Comparison of ENCODE assay signal across 13 cellular contexts in the genomic region with DNA sequence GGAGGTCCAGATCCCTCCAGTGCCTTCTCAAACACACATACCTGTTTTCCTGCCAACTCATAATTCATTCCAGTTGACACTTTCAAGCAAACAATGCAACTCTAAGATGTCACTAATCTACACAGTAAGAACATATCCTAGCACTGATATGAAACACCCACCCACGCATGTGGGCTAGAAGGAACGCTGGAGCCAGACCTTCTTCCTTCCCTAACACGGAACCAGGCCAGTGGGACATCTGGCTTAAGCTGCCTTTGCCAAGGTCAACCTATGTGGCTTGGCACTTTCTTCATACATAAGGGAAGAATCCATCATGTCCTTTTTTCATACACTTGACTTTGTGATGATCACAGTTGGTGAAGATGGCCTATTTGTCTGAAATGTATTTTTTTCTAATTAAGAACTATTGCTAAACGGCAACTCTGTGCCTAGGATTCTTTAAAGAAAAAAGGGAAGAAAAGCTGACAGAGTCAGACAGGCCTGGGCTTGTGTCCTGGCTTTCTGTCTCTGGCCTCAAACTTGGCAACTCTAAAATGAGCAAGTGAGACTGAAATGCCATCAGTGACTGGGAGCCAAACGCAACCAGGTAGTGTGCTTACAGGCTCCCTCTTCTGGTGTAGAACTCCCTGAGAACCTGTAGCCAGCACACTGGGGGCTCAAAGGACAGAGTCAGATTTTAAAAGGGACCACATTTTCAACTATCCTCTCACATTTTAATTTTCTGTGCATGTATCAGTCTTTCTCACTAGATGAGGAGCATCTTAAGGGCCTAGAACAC.
DNase-seq lines count a peak whose midpoint lies in the region; ATAC-seq and TF ChIP-seq lines count a peak whose summit lies in the region.
"Had no signal": no experiment of that assay in that cellular context is flagged by ENCODE, and none has a peak within 500 bp of the region (broad histone marks: within the 10 kb centered on the region; RNA-seq: fewer than 3 reads in every experiment).

No MANE protein-coding gene starts in this region.

- H3K36me3 ChIP-seq in ascending aorta = no peaks in the 10 kb centered on the region
- H3K36me3 ChIP-seq: BLaER1, thyroid gland had no signal

- no peaks in the 10 kb centered on the region; the same call in 1 of the 2 replicates for H3K27me3 Mint-ChIP-seq in WTC11 (ENCODE audit: low read depth)

- no peaks in the 10 kb centered on the region for H3K4me1 ChIP-seq in ascending aorta
- H3K4me1 ChIP-seq: thyroid gland had no signal

- no peak overlapping the region for H3K27ac Mint-ChIP-seq in WTC11

- in situ Hi-C loops in KBM-7 (cut with MboI; ENCODE audit: low pct_unique_long_range_greater_than_20kb, low sequenced_read_pairs) = no loop called here

- H3K27ac ChIP-seq in ascending aorta = no peak overlapping the region
- H3K27ac ChIP-seq: BLaER1, thyroid gland had no signal

- no peaks in the 10 kb centered on the region for H3K9me3 ChIP-seq in ascending aorta
- H3K9me3 ChIP-seq: BLaER1, thyroid gland had no signal

- no peak overlapping the region for H3K4me3 Mint-ChIP-seq in WTC11

- H3K36me3 Mint-ChIP-seq in WTC11 = no peaks in the 10 kb centered on the region

- peaks cover 20% of the 10 kb centered on the region for H3K4me1 Mint-ChIP-seq in WTC11

- no peak overlapping the region for H3K4me3 ChIP-seq in AG09309 (ENCODE audit: control insufficient read depth, low read depth, low read length)
- H3K4me3 ChIP-seq in ascending aorta = no peak overlapping the region
- H3K4me3 ChIP-seq: BLaER1, thyroid gland had no signal

- no peaks in the 10 kb centered on the region for H3K27me3 ChIP-seq in ascending aorta
- H3K27me3 ChIP-seq: BLaER1, thyroid gland had no signal

- DNase-seq in AG09309 (ENCODE audit: low read depth) (peak; percentile 10), KBM-7 (peak; percentile 2), WTC11 (ENCODE audit: low spot score) (peak; percentile 16), globus pallidus (ENCODE audit: low spot score) (peak; percentile 8), ascending aorta (ENCODE audit: low spot score in 2 of 2) (no peak)
- DNase-seq: cortex of kidney, NCI-H1092 treated with DMSO at 0.1 percent for 48 hours, T-helper 9 cell, thyroid gland had no signal

- ATAC-seq in WTC11 (peak; percentile 44), GM21619 (IDR thresholded peaks at IDR 0.05; ENCODE audit: unreplicated experiment) (no peak), HG03139 (IDR thresholded peaks at IDR 0.05; ENCODE audit: unreplicated experiment) (no peak), GM18520 (IDR thresholded peaks at IDR 0.05; ENCODE audit: unreplicated experiment) (no peak)

- POLR2A ChIA-PET in WTC11 (lab: Charles Lee) = no interaction called here

- CTCF ChIA-PET in WTC11 (lab: Charles Lee) = interaction anchor here (1.0 kb wide), 1 partner anchor 296 kb away, joined by 5 read pairs; no protein-coding TSS in a partner anchor

- H3K9me3 Mint-ChIP-seq in WTC11 = no peaks in the 10 kb centered on the region

- intact Hi-C loops in ascending aorta (cut with DNase I) = no loop called here

- TF ChIP-seq CTCF in AG09309 (IDR thresholded peaks at IDR 0.05; ENCODE audit: control insufficient read depth, insufficient read depth, low read depth, low read length, missing control alignments) (peak; percentile 6), WTC11 (IDR thresholded peaks at IDR 0.05) (no peak), ascending aorta (IDR thresholded peaks at IDR 0.05) (no peak)

TF ChIP-seq in WTC11, 78 proteins besides CTCF, POLR2A, EP300 and RAD21:
- no peak for TF ChIP-seq MYBL2 (CRISPR knock-in tag; IDR thresholded peaks at IDR 0.05)

Comparison
In these comparisons a context has a peak if more than half of its experiments do, and no peak if none do; other contexts are left out.
1. DNase-seq: peak in AG09309 (single experiment), KBM-7 (single experiment), WTC11 (single experiment) and globus pallidus (single experiment); none in ascending aorta (0 of 2).